Comparison of ENCODE assay signal across 13 cellular contexts in the genomic region with DNA sequence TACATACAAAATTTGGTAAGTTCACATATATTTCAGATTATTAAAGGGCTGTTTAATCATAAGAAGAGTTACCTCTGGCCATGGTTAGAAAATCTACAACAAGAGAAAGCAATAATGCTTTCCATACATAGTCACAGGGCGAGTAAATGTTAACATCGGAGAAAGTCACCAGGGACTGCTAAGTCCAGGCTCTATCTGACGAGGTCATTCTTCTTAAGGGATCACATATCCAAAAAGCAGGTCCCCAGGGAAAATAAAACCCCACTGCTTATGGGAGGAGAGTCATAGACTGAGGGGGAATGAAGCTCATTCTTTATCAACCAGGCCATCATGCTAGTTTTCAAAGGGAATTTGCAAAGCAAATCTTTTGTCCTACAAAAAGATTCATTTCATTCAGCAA. TPM values are rescaled to one million over a fixed set of nuclear protein-coding genes. Genes with fewer than 3 reads are reported as not detected.
DNase-seq lines count a peak whose midpoint lies in the region; ATAC-seq, FAIRE-seq and TF ChIP-seq lines count a peak whose summit lies in the region.
"Had no signal": no experiment of that assay in that cellular context is flagged by ENCODE, and none has a peak within 500 bp of the region (broad histone marks: within the 10 kb centered on the region; RNA-seq: fewer than 3 reads in every experiment).

No MANE protein-coding gene starts in this region.

- no peak for TF ChIP-seq CTCF in A549 (IDR thresholded peaks at IDR 0.05)
- TF ChIP-seq CTCF in keratinocyte (optimal IDR thresholded peaks at IDR 0.05 in 1 of 3, IDR thresholded peaks at IDR 0.05 in 1 of 3, conservative IDR thresholded peaks at IDR 0.05 in 1 of 3; ENCODE audit: extremely low read depth in 1 of 3, insufficient read depth in 2 of 3, low read length in 3 of 3) = no peak
- no peak for TF ChIP-seq CTCF in spleen (IDR thresholded peaks at IDR 0.05 in 8 of 11, conservative IDR thresholded peaks at IDR 0.05 in 3 of 11)

- peaks cover 2% of the 10 kb centered on the region for H4K20me1 ChIP-seq in keratinocyte (ENCODE audit: control insufficient read depth, extremely low read depth, insufficient read depth, low read length)

- H3K36me3 Mint-ChIP-seq in T-helper 17 cell (ENCODE audit: low read depth) = peaks cover 8% of the 10 kb centered on the region

- TF ChIP-seq POLR2A in A549 (IDR thresholded peaks at IDR 0.05; ENCODE audit: low read length) (no peak), spleen (IDR thresholded peaks at IDR 0.05) (no peak)

- H3K4me2 ChIP-seq in A549 (0 out of 3 replicates have a peak overlapping the region, but pooled peaks have one; percentile 6), keratinocyte (ENCODE audit: control insufficient read depth, extremely low read depth, insufficient read depth, low read depth, low read length) (peak overlapping the region; percentile 4)

- no peaks in the 10 kb centered on the region for H3K9me1 ChIP-seq in keratinocyte (ENCODE audit: control insufficient read depth, extremely low read depth, insufficient read depth, low read length)

- DNase-seq in A549 (ENCODE audit: low read depth in 1 of 2, low spot score in 1 of 2) (no peak), EH (ENCODE audit: low read depth) (peak; percentile 11), T-helper 17 cell (no peak), keratinocyte (ENCODE audit: low read depth, low spot score) (no peak), SKM-1 treated with dmso at 0.1 percent for 144 hours (lab: John Stamatoyannopoulos, UW; ENCODE audit: unreplicated experiment) (no peak), MV-4-11 (lab: John Stamatoyannopoulos, UW) (no peak), spleen (no peak)
- no peak for DNase-seq in stimulated activated naive CD4-positive, alpha-beta T cell treated with Interleukin-2 at 50 U/mL for 16 hours (lab: John Stamatoyannopoulos, UW)
- DNase-seq: dorsolateral prefrontal cortex, KBM-7, NCI-H2081 treated with DMSO at 0.1 percent for 48 hours had no signal

- TF ChIP-seq RAD21 in A549 (conservative IDR thresholded peaks at IDR 0.05 in 1 of 2, IDR thresholded peaks at IDR 0.05 in 1 of 2) = no peak

- no peaks in the 10 kb centered on the region for H3K27me3 ChIP-seq in keratinocyte (ENCODE audit: control insufficient read depth, extremely low read depth, insufficient read depth, low read length)
- H3K27me3 ChIP-seq in spleen (replicated peaks in 1 of 7) = no peaks in the 10 kb centered on the region
- H3K27me3 ChIP-seq: dorsolateral prefrontal cortex had no signal

- H3K27ac Mint-ChIP-seq in T-helper 17 cell = peak overlapping the region; percentile 99
- H3K27ac Mint-ChIP-seq: progenitor cell of endocrine pancreas had no signal

- no peaks in the 10 kb centered on the region for H3K36me3 ChIP-seq in keratinocyte (ENCODE audit: control insufficient read depth in 2 of 2, extremely low read depth in 1 of 2, insufficient read depth in 2 of 2, low read length in 2 of 2)
- H3K36me3 ChIP-seq in spleen = peaks cover 0 to 15% (median 0%) of the 10 kb centered on the region in 6 donors

- H3K4me3 ChIP-seq in A549 (no peak overlapping the region), keratinocyte (ENCODE audit: control insufficient read depth in 2 of 3, extremely low read depth in 1 of 3, insufficient read depth in 2 of 3, low read depth in 1 of 3, low read length in 3 of 3) (no peak overlapping the region), spleen (no peak overlapping the region)

- no peaks in the 10 kb centered on the region for H3K9me3 ChIP-seq in A549
- H3K9me3 ChIP-seq in T-helper 17 cell (ENCODE audit: control insufficient read depth, low read length, poor library complexity, severe bottlenecking) = no peaks in the 10 kb centered on the region
- no peaks in the 10 kb centered on the region for H3K9me3 ChIP-seq in keratinocyte (ENCODE audit: control insufficient read depth, low read depth, low read length)
- H3K9me3 ChIP-seq in spleen = no peaks in the 10 kb centered on the region

- dilution Hi-C loops in keratinocyte (cut with MboI; ENCODE audit: extremely low pct_ligation_motif_present, low sequenced_read_pairs) = no loop called here

- ATAC-seq in A549 = no peak
- no peak for ATAC-seq in T-helper 17 cell

- H3K27me3 Mint-ChIP-seq in T-helper 17 cell = no peaks in the 10 kb centered on the region
- H3K27me3 Mint-ChIP-seq: progenitor cell of endocrine pancreas had no signal

- H3K27ac ChIP-seq in A549 (no peak overlapping the region), keratinocyte (ENCODE audit: control insufficient read depth, insufficient read depth, low read length) (no peak overlapping the region), spleen (peak overlapping the region in 3 of 8 donors; percentile 8 to 98 (median 96))
- H3K27ac ChIP-seq: dorsolateral prefrontal cortex had no signal

- no peak overlapping the region for H3K4me3 Mint-ChIP-seq in T-helper 17 cell

- no peak for TF ChIP-seq EP300 in A549 (IDR thresholded peaks at IDR 0.05)

- CTCF ChIA-PET in A549 (lab: Yijun Ruan, JAX) = no interaction called here

- intact Hi-C loops in spleen (cut with DNase I; ENCODE audit: low total_unique reads) = no loop called here

- FAIRE-seq in A549 (lab: Jason Lieb, UNC) (no peak), keratinocyte (lab: Jason Lieb, UNC) (no peak)

- H3K4me1 ChIP-seq in A549 = peaks cover 31% of the 10 kb centered on the region
- peaks cover 36% of the 10 kb centered on the region for H3K4me1 ChIP-seq in keratinocyte (ENCODE audit: control insufficient read depth, extremely low read depth, insufficient read depth, low read length)
- H3K4me1 ChIP-seq in spleen = peaks cover 27 to 86% (median 65%) of the 10 kb centered on the region in 6 donors

- POLR2A ChIA-PET in A549 (lab: Yijun Ruan, JAX) = no interaction called here

- peaks cover 49% of the 10 kb centered on the region for H3K4me1 Mint-ChIP-seq in T-helper 17 cell

- H2AFZ ChIP-seq in keratinocyte (ENCODE audit: control insufficient read depth, low read length) = no peak overlapping the region

- 79% methylated on average over 3 of the region's 3 CpGs for WGBS in A549 (ENCODE audit: missing lambda C conversion rate)
- 28 to 92% (median 53%) methylated on average over 3 of the region's 3 CpGs for WGBS in spleen, 5 donors

- H3K9ac ChIP-seq in keratinocyte (ENCODE audit: control insufficient read depth, extremely low read depth, insufficient read depth, low read length) = no peak overlapping the region

- peaks cover 68% of the 10 kb centered on the region for H3K79me2 ChIP-seq in keratinocyte (ENCODE audit: control insufficient read depth, insufficient read depth, low read length)

RNA-seq across cellular contexts. Expression of a gene that starts 3.1 kb away (rescaled TPM):
- 45.4 and 48.0 TPM in 2 replicates for polyA plus RNA-seq in A549 (2011; rRNA removed)
- polyA plus RNA-seq in A549 (2012; cell fraction: cytosol; rRNA removed) = 30.4 and 31.8 TPM in 2 replicates
- 34.7 and 34.9 TPM in 2 replicates for polyA plus RNA-seq in A549 (2012; cell fraction: nucleus; rRNA removed)
- polyA plus RNA-seq in A549 (2017; fragmentation: RNase III; extraction: RNeasy Plus Mini Kit Qiagen cat#74134 plus additional on column Dnase treatment) = 41.6 to 44.7 TPM (median 41.9 TPM) in 3 replicates
- 100 and 151 TPM in 2 replicates for polyA minus RNA-seq in A549 (2011; rRNA and poly(A)+ RNA removed)
- total RNA-seq in T-helper 17 cell = 10 to 100 TPM; 78.1 to 82.0 TPM
- polyA plus RNA-seq in keratinocyte = 108 to 145 TPM (median 119 TPM) in 3 replicates
- 72.9 TPM for polyA plus RNA-seq in keratinocyte (2011; ENCODE audit: low read depth)
- polyA plus RNA-seq in keratinocyte (2011; cell fraction: cytosol; rRNA removed) = 101 and 126 TPM in 2 replicates
- polyA plus RNA-seq in keratinocyte (2011; cell fraction: nucleus; rRNA removed) = 233 and 241 TPM in 2 replicates
- polyA plus RNA-seq in keratinocyte (2012; ENCODE audit: low replicate concordance) = 60.2 and 92.5 TPM in 2 replicates
- 216 to 407 TPM (median 290 TPM) in 3 replicates for polyA minus RNA-seq in keratinocyte
- 141 TPM for polyA minus RNA-seq in keratinocyte (2011; cell fraction: cytosol; rRNA and poly(A)+ RNA removed)
- polyA minus RNA-seq in keratinocyte (2011; cell fraction: nucleus; rRNA and poly(A)+ RNA removed) = 208 and 271 TPM in 2 replicates
- 100 to 1,000 TPM in 3 of 7 donors, 10 to 100 TPM in 4; 63.2 to 128 (median 94.9) TPM for total RNA-seq in spleen
- 10 to 100 TPM; 10.6 to 27.1 (median 24.9) TPM for polyA plus RNA-seq in spleen

RNA-seq across cellular contexts. Expression of a gene that starts 33.6 kb away (rescaled TPM):
- 24.0 and 34.7 TPM in 2 replicates for polyA plus RNA-seq in A549 (2011; rRNA removed)
- 27.6 and 29.9 TPM in 2 replicates for polyA plus RNA-seq in A549 (2012; cell fraction: cytosol; rRNA removed)
- polyA plus RNA-seq in A549 (2012; cell fraction: nucleus; rRNA removed) = 10.6 and 10.8 TPM in 2 replicates
- 32.2 to 38.2 TPM (median 34.9 TPM) in 3 replicates for polyA plus RNA-seq in A549 (2017; fragmentation: RNase III; extraction: RNeasy Plus Mini Kit Qiagen cat#74134 plus additional on column Dnase treatment)
- polyA minus RNA-seq in A549 (2011; rRNA and poly(A)+ RNA removed) = 2.8 and 3.7 TPM in 2 replicates
- 1 to 10 TPM; 4.8 to 6.8 TPM for total RNA-seq in T-helper 17 cell
- 24.5 to 40.0 TPM (median 31.1 TPM) in 3 replicates for polyA plus RNA-seq in keratinocyte
- 31.4 TPM for polyA plus RNA-seq in keratinocyte (2011; ENCODE audit: low read depth)
- polyA plus RNA-seq in keratinocyte (2011; cell fraction: cytosol; rRNA removed) = 29.7 and 35.9 TPM in 2 replicates
- 16.5 and 18.7 TPM in 2 replicates for polyA plus RNA-seq in keratinocyte (2011; cell fraction: nucleus; rRNA removed)
- 33.9 and 43.1 TPM in 2 replicates for polyA plus RNA-seq in keratinocyte (2012; ENCODE audit: low replicate concordance)
- polyA minus RNA-seq in keratinocyte = 1.9 to 4.8 TPM (median 3.3 TPM) in 3 replicates
- polyA minus RNA-seq in keratinocyte (2011; cell fraction: cytosol; rRNA and poly(A)+ RNA removed) = 10.6 TPM
- polyA minus RNA-seq in keratinocyte (2011; cell fraction: nucleus; rRNA and poly(A)+ RNA removed) = 3.7 and 6.6 TPM in 2 replicates
- total RNA-seq in spleen = 10 to 100 TPM in 1 of 7 donors, 1 to 10 TPM in 6; 1.7 to 10.4 (median 4.8) TPM
- 10 to 100 TPM; 15.1 to 21.3 (median 17.2) TPM for polyA plus RNA-seq in spleen

RNA-seq across cellular contexts. Expression of a gene that starts 53.8 kb away (rescaled TPM):
- polyA plus RNA-seq in A549 (2011; rRNA removed) (5.2 and 6.6 TPM in 2 replicates), A549 (2017; fragmentation: RNase III; extraction: RNeasy Plus Mini Kit Qiagen cat#74134 plus additional on column Dnase treatment) (3.9 to 4.4 TPM (median 4.0 TPM) in 3 replicates), keratinocyte (2.3 to 4.0 TPM (median 3.7 TPM) in 3 replicates), spleen (1 to 10 TPM in 1 of 3 donors, not detected in 2; 6.5 TPM)
- polyA plus RNA-seq in A549 (2012; cell fraction: cytosol; rRNA removed) = 2.8 and 2.9 TPM in 2 replicates
- polyA plus RNA-seq in A549 (2012; cell fraction: nucleus; rRNA removed) = 2.5 and 5.0 TPM in 2 replicates
- polyA minus RNA-seq in A549 (2011; rRNA and poly(A)+ RNA removed) = 8.7 and 10.3 TPM in 2 replicates
- total RNA-seq in T-helper 17 cell (not detected), spleen (under 1 TPM in 1 of 7 donors, not detected in 6; 0.46 TPM)
- 2.5 TPM for polyA plus RNA-seq in keratinocyte (2011; ENCODE audit: low read depth)
- polyA plus RNA-seq in keratinocyte (2011; cell fraction: cytosol; rRNA removed) = 2.1 TPM in 2 replicates
- polyA plus RNA-seq in keratinocyte (2011; cell fraction: nucleus; rRNA removed) = 4.6 and 6.0 TPM in 2 replicates
- 2.5 and 3.8 TPM in 2 replicates for polyA plus RNA-seq in keratinocyte (2012; ENCODE audit: low replicate concordance)
- 7.6 to 10.3 TPM (median 8.1 TPM) in 3 replicates for polyA minus RNA-seq in keratinocyte
- not detected for polyA minus RNA-seq in keratinocyte (2011; cell fraction: cytosol; rRNA and poly(A)+ RNA removed)
- polyA minus RNA-seq in keratinocyte (2011; cell fraction: nucleus; rRNA and poly(A)+ RNA removed) = 2.7 and 3.6 TPM in 2 replicates
- total RNA-seq: progenitor cell of endocrine pancreas had no signal
- polyA plus RNA-seq: BJ had no signal
